ENCODE assay signal across 1 cellular context in the genomic region with DNA sequence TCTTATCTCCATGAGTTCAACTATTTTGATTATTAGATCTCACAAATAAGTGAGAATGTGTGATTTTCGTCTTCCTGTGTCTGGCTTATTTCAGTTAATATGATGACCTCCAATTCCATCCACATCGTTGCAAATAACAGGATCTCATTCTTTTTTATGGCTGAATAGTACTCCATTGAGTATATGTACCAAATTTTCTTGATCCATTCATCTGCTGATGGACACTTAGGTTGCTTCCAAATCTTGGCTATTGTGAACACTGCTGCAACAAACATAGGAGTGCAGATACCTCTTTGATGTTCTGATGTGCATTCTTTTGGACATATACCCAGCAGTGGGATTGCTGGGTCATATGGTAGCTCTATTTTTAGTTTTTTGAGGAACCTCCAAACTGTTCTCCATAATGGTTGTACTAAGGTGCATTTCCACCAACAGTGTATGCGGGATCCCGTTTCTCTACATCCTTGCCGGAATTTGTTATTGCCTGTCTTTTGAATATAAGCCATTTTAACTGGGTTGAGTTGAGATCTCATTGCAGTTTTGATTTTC.
TF ChIP-seq lines count a peak whose summit lies in the region.

No MANE protein-coding gene starts in this region.

TF ChIP-seq in K562, 482 proteins besides CTCF, POLR2A, EP300 and RAD21:
- TF ChIP-seq KDM1A (IDR thresholded peaks at IDR 0.05) (0 out of 4 replicates have a peak, but pooled peaks of 1 of the 2 experiments have one; percentile 13), RBM25 (IDR thresholded peaks at IDR 0.05; ENCODE audit: low read depth, low read length, severe bottlenecking) (peak; percentile 9)
- TF ChIP-seq, protein P1, sequence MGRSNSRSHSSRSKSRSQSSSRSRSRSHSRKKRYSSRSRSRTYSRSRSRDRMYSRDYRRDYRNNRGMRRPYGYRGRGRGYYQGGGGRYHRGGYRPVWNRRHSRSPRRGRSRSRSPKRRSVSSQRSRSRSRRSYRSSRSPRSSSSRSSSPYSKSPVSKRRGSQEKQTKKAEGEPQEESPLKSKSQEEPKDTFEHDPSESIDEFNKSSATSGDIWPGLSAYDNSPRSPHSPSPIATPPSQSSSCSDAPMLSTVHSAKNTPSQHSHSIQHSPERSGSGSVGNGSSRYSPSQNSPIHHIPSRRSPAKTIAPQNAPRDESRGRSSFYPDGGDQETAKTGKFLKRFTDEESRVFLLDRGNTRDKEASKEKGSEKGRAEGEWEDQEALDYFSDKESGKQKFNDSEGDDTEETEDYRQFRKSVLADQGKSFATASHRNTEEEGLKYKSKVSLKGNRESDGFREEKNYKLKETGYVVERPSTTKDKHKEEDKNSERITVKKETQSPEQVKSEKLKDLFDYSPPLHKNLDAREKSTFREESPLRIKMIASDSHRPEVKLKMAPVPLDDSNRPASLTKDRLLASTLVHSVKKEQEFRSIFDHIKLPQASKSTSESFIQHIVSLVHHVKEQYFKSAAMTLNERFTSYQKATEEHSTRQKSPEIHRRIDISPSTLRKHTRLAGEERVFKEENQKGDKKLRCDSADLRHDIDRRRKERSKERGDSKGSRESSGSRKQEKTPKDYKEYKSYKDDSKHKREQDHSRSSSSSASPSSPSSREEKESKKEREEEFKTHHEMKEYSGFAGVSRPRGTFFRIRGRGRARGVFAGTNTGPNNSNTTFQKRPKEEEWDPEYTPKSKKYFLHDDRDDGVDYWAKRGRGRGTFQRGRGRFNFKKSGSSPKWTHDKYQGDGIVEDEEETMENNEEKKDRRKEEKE (IDR thresholded peaks at IDR 0.05; ENCODE audit: borderline replicate concordance in 1 of 2, control insufficient read depth in 1 of 2, low read depth in 2 of 2, low read length in 1 of 2): peak in 1 of 2 experiments; percentile 51; a peak in 1 of 4 replicates
- TF ChIP-seq, protein P2, sequence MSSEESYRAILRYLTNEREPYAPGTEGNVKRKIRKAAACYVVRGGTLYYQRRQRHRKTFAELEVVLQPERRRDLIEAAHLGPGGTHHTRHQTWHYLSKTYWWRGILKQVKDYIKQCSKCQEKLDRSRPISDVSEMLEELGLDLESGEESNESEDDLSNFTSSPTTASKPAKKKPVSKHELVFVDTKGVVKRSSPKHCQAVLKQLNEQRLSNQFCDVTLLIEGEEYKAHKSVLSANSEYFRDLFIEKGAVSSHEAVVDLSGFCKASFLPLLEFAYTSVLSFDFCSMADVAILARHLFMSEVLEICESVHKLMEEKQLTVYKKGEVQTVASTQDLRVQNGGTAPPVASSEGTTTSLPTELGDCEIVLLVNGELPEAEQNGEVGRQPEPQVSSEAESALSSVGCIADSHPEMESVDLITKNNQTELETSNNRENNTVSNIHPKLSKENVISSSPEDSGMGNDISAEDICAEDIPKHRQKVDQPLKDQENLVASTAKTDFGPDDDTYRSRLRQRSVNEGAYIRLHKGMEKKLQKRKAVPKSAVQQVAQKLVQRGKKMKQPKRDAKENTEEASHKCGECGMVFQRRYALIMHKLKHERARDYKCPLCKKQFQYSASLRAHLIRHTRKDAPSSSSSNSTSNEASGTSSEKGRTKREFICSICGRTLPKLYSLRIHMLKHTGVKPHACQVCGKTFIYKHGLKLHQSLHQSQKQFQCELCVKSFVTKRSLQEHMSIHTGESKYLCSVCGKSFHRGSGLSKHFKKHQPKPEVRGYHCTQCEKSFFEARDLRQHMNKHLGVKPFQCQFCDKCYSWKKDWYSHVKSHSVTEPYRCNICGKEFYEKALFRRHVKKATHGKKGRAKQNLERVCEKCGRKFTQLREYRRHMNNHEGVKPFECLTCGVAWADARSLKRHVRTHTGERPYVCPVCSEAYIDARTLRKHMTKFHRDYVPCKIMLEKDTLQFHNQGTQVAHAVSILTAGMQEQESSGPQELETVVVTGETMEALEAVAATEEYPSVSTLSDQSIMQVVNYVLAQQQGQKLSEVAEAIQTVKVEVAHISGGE (CRISPR knock-in tag; IDR thresholded peaks at IDR 0.05): peak in 1 of 3 experiments; percentile 94; a peak in 2 of 6 replicates
